Comparison of ENCODE assay signal across 17 cellular contexts in the genomic region with DNA sequence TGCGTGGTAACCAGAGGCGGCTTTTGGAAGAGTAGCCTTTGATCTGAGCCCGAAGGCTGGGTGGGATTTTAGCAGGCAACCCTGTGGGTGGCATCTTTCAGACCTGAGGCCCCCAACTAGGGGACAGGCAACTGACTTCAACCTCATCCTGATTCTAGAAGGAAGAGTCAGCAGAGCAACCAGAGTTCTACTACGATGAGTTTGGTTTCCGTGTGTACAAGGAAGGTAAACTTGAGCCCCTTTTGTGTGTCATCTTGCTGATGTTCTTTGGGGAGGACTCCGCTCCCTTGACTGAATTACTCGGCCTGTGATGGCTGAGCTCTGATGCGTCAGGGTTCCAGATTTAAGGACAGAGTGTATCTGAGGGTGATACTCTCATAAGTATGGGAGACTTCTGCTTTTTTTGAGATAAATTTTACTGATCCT. TPM values are rescaled to one million over a fixed set of nuclear protein-coding genes. Genes with fewer than 3 reads are reported as not detected.
A peak's percentile ranks its signal among the peaks of the same experiment; 100 is the strongest.
DNase-seq lines count a peak whose midpoint lies in the region; ATAC-seq and TF ChIP-seq lines count a peak whose summit lies in the region.
"Had no signal": no experiment of that assay in that cellular context is flagged by ENCODE, and none has a peak within 500 bp of the region (broad histone marks: within the 10 kb centered on the region; RNA-seq: fewer than 3 reads in every experiment).

No MANE protein-coding gene starts in this region.

- ATAC-seq in HG02973 (IDR thresholded peaks at IDR 0.05; ENCODE audit: unreplicated experiment) (no peak), HG02798 (IDR thresholded peaks at IDR 0.05; ENCODE audit: poor library complexity, unreplicated experiment) (no peak)
- ATAC-seq: HCT116 had no signal

- H3K4me1 Mint-ChIP-seq in activated CD4-positive, alpha-beta memory T cell treated with anti-CD3 and anti-CD28 coated beads for 36 hours (ENCODE audit: low read depth), result peaks cover 58% of the 10 kb centered on the region
- H3K4me1 Mint-ChIP-seq in immature natural killer cell, result peaks cover 67 to 71% of the 10 kb centered on the region in 2 donors

- CTCF ChIA-PET in activated CD4-positive, alpha-beta memory T cell treated with anti-CD3 and anti-CD28 coated beads for 36 hours (lab: Charles Lee), result interaction anchor here (0.5 to 1.1 kb wide), 3 partner anchors 9 to 244 kb away, joined by 3 to 4 read pairs (median 4); no protein-coding TSS in a partner anchor
- CTCF ChIA-PET in GM10248 (lab: Yijun Ruan, JAX), result interaction anchor here (1.4 to 4.3 kb wide), 3 partner anchors 32 to 244 kb away, joined by 3 to 16 read pairs (median 4); a partner anchor contains a TSS

- no peaks in the 10 kb centered on the region for H3K27me3 Mint-ChIP-seq in activated CD4-positive, alpha-beta memory T cell treated with anti-CD3 and anti-CD28 coated beads for 36 hours
- H3K27me3 Mint-ChIP-seq in immature natural killer cell (ENCODE audit: low read depth in 3 of 3), result peaks cover 6 to 11% (median 7%) of the 10 kb centered on the region in 3 donors

- peaks cover 25% of the 10 kb centered on the region for H3K36me3 Mint-ChIP-seq in activated CD4-positive, alpha-beta memory T cell treated with anti-CD3 and anti-CD28 coated beads for 36 hours
- H3K36me3 Mint-ChIP-seq in immature natural killer cell, result peaks cover 9 to 18% (median 12%) of the 10 kb centered on the region in 3 donors

- H3K9me3 Mint-ChIP-seq in activated CD4-positive, alpha-beta memory T cell treated with anti-CD3 and anti-CD28 coated beads for 36 hours, result no peaks in the 10 kb centered on the region
- no peaks in the 10 kb centered on the region for H3K9me3 Mint-ChIP-seq in immature natural killer cell

- H3K27ac Mint-ChIP-seq in activated CD4-positive, alpha-beta memory T cell treated with anti-CD3 and anti-CD28 coated beads for 36 hours, result peak overlapping the region; percentile 91
- H3K27ac Mint-ChIP-seq in immature natural killer cell, result peak overlapping the region; percentile 74 to 91 (median 88)

- peak; percentile 28 for DNase-seq in stimulated activated CD4-positive, alpha-beta T cell treated with anti-CD3 and anti-CD28 coated beads, Interleukin-1b, Interleukin-23, amount 100 ng/mL, for 48 hours
- DNase-seq in stimulated activated CD4-positive, alpha-beta T cell treated with anti-CD3 and anti-CD28 coated beads, Interleukin-12 subunit alpha, Interleukin-12 subunit beta, amount 100 ng/mL, for 4 hours, result no peak
- peak; percentile 52 for DNase-seq in activated CD4-positive, alpha-beta memory T cell treated with anti-CD3 and anti-CD28 coated beads for 36 hours
- DNase-seq in immature natural killer cell (no peak), GM10248 (ENCODE audit: extremely low spot score) (no peak), kidney tubule cell (ENCODE audit: low spot score) (no peak)
- DNase-seq: AML-193, anterior cingulate cortex, colonic mucosa, DMS79 treated with DMSO at 0.1 percent for 48 hours, erythroblast, MG63, NCI-H2107, NCI-H748 treated with DMSO at 0.1 percent for 48 hours had no signal

- peak overlapping the region; percentile 26 for H3K4me3 Mint-ChIP-seq in activated CD4-positive, alpha-beta memory T cell treated with anti-CD3 and anti-CD28 coated beads for 36 hours
- H3K4me3 Mint-ChIP-seq in immature natural killer cell, result peak overlapping the region; percentile 76 to 91 (median 84)

- intact Hi-C loops in activated CD4-positive, alpha-beta memory T cell treated with anti-CD3 and anti-CD28 coated beads for 36 hours (cut with micrococcal nuclease), result loop anchor here (1.0 to 5.0 kb wide), 2 partner anchors 35 to 61 kb away; no protein-coding TSS in a partner anchor

- POLR2A ChIA-PET in activated CD4-positive, alpha-beta memory T cell treated with anti-CD3 and anti-CD28 coated beads for 36 hours (lab: Charles Lee), result no interaction called here
- POLR2A ChIA-PET in GM10248 (lab: Yijun Ruan, JAX), result no interaction called here

- no peak for TF ChIP-seq CTCF in GM10248 (IDR thresholded peaks at IDR 0.05; ENCODE audit: control extremely low read depth, extremely low read depth, low read depth, missing control alignments)

RNA-seq across cellular contexts. Expression of a gene that starts 31.6 kb away (rescaled TPM):
- total RNA-seq in activated CD4-positive, alpha-beta memory T cell treated with anti-CD3 and anti-CD28 coated beads for 36 hours, result 10 to 100 TPM; 53.2 to 55.4 TPM
- 10 to 100 TPM; 51.7 to 67.5 (median 59.5) TPM for polyA plus RNA-seq in immature natural killer cell

RNA-seq across cellular contexts. Expression of a gene that starts 55.7 kb away (rescaled TPM):
- 100 to 1,000 TPM; 143 to 146 TPM for total RNA-seq in activated CD4-positive, alpha-beta memory T cell treated with anti-CD3 and anti-CD28 coated beads for 36 hours
- 10 to 100 TPM; 57.5 to 59.7 (median 59.3) TPM for polyA plus RNA-seq in immature natural killer cell

Comparison
In these comparisons a context has a peak if more than half of its experiments do, and no peak if none do; other contexts are left out.
1. DNase-seq: peak in stimulated activated CD4-positive, alpha-beta T cell treated with anti-CD3 and anti-CD28 coated beads, Interleukin-1b, Interleukin-23, amount 100 ng/mL, for 48 hours (single experiment) and activated CD4-positive, alpha-beta memory T cell treated with anti-CD3 and anti-CD28 coated beads for 36 hours (single experiment); none in stimulated activated CD4-positive, alpha-beta T cell treated with anti-CD3 and anti-CD28 coated beads, Interleukin-12 subunit alpha, Interleukin-12 subunit beta, amount 100 ng/mL, for 4 hours (single experiment), immature natural killer cell (0 of 3), GM10248 (single experiment) and kidney tubule cell (single experiment).